In the genomic region with DNA sequence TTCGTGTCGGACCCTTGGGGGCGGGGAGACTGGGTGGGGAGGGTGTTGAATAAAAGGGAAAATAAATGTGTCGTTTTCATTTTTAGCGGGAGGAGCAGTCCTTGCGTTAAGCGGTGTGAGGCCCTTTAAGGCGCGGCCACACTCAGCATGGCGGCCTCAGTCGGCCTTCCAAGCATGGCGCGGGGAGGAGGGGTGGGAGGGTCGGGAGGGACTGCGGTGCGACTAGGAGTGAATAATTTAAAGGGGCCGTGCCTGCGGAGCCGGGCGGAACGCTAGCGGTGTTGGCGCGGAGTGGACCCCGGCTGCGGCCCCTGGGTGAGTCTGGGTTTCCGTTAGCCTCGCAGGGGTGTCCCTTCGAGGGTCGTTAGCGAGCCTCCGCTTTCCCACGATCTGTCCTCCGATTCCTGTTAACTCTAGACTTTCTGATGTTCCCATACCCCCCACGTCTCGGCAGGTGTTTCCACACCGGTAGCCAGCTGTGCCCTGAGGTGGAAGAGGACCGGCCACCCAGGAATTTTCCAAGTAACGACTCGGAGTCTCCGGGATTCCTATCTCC, we compare ENCODE assay signal across 8 cellular contexts. TPM values are rescaled to one million over a fixed set of nuclear protein-coding genes. Genes with fewer than 3 reads are reported as not detected.
DNase-seq lines count a peak whose midpoint lies in the region; ATAC-seq, FAIRE-seq and TF ChIP-seq lines count a peak whose summit lies in the region.

No MANE protein-coding gene starts in this region.

- peak; percentile 55 to 88 for DNase-seq in NCI-H446 (lab: John Stamatoyannopoulos, UW)
- peak; percentile 66 to 76 for DNase-seq in activated CD4-positive, alpha-beta T cell treated with anti-CD3 and anti-CD28 coated beads for 24 hours (ENCODE audit: low read depth in 2 of 2)
- DNase-seq in cerebellar cortex (ENCODE audit: low spot score) = peak; percentile 95
- DNase-seq in keratinocyte (ENCODE audit: low read depth, low spot score) = no peak
- DNase-seq in stimulated activated CD4-positive, alpha-beta T cell treated with anti-CD3 and anti-CD28 coated beads, Interleukin-12 subunit alpha, Interleukin-12 subunit beta, amount 100 ng/mL, for 4 hours = peak; percentile 78

- POLR2A ChIA-PET in HEK293 (lab: Yijun Ruan, JAX) = interaction anchor here (0.6 to 3.4 kb wide), 5 partner anchors 7 to 154 kb away, joined by 3 to 27 read pairs (median 4); a partner anchor contains a TSS

- peaks cover 1% of the 10 kb centered on the region for H3K79me2 ChIP-seq in keratinocyte (ENCODE audit: control insufficient read depth, insufficient read depth, low read length)

- H3K9me3 ChIP-seq in BLaER1 (no peaks in the 10 kb centered on the region), HEK293 (ENCODE audit: control insufficient read depth, insufficient read depth, low read depth, low read length) (no peaks in the 10 kb centered on the region), keratinocyte (ENCODE audit: control insufficient read depth, low read depth, low read length) (no peaks in the 10 kb centered on the region)

- no peak for ATAC-seq in HG03039 (IDR thresholded peaks at IDR 0.05; ENCODE audit: unreplicated experiment)

- H3K4me1 ChIP-seq in BLaER1 (peaks cover 22% of the 10 kb centered on the region), HEK293 (ENCODE audit: control insufficient read depth, insufficient read depth, low read length) (no peaks in the 10 kb centered on the region), keratinocyte (ENCODE audit: control insufficient read depth, extremely low read depth, insufficient read depth, low read length) (peaks cover 6% of the 10 kb centered on the region)

- dilution Hi-C loops in keratinocyte (cut with MboI; ENCODE audit: extremely low pct_ligation_motif_present, low sequenced_read_pairs) = no loop called here

- TF ChIP-seq CTCF in HEK293 (tag by site-specific recombination; IDR thresholded peaks at IDR 0.05) (no peak), keratinocyte (optimal IDR thresholded peaks at IDR 0.05 in 1 of 3, IDR thresholded peaks at IDR 0.05 in 1 of 3, conservative IDR thresholded peaks at IDR 0.05 in 1 of 3; ENCODE audit: extremely low read depth in 1 of 3, insufficient read depth in 2 of 3, low read length in 3 of 3) (no peak)

- CTCF ChIA-PET in HEK293 (lab: Yijun Ruan, JAX) = interaction anchor here (0.6 to 1.1 kb wide), 3 partner anchors 34 to 273 kb away, joined by 3 to 4 read pairs (median 3); no protein-coding TSS in a partner anchor

- H2AFZ ChIP-seq in keratinocyte (ENCODE audit: control insufficient read depth, low read length) = peak overlapping the region; percentile 78

- H3K9ac ChIP-seq in BLaER1 = peak overlapping the region; percentile 82
- peak overlapping the region; percentile 73 for H3K9ac ChIP-seq in keratinocyte (ENCODE audit: control insufficient read depth, extremely low read depth, insufficient read depth, low read length)

- peak overlapping the region; percentile 95 for H3K4me3 ChIP-seq in BLaER1
- H3K4me3 ChIP-seq in HEK293 (ENCODE audit: low read depth, low read length) = peak overlapping the region; percentile 82
- H3K4me3 ChIP-seq in keratinocyte (ENCODE audit: control insufficient read depth in 2 of 3, extremely low read depth in 1 of 3, insufficient read depth in 2 of 3, low read depth in 1 of 3, low read length in 3 of 3) = peak overlapping the region; percentile 89 to 98 (median 89)

- H3K4me2 ChIP-seq in BLaER1 (peak overlapping the region; percentile 99), keratinocyte (ENCODE audit: control insufficient read depth, extremely low read depth, insufficient read depth, low read depth, low read length) (peak overlapping the region; percentile 85)

- no peaks in the 10 kb centered on the region for H3K9me1 ChIP-seq in keratinocyte (ENCODE audit: control insufficient read depth, extremely low read depth, insufficient read depth, low read length)

- H4K20me1 ChIP-seq in BLaER1 (no peaks in the 10 kb centered on the region), keratinocyte (ENCODE audit: control insufficient read depth, extremely low read depth, insufficient read depth, low read length) (no peaks in the 10 kb centered on the region)

- H3K27me3 ChIP-seq in BLaER1 = no peaks in the 10 kb centered on the region
- H3K27me3 ChIP-seq in keratinocyte (ENCODE audit: control insufficient read depth, extremely low read depth, insufficient read depth, low read length) = no peaks in the 10 kb centered on the region

- H3K27ac ChIP-seq in BLaER1 (peak overlapping the region; percentile 65), HEK293 (ENCODE audit: extremely low read depth, low read depth, low read length) (peak overlapping the region; percentile 39; the same call in 1 of the 2 replicates), keratinocyte (ENCODE audit: control insufficient read depth, insufficient read depth, low read length) (peak overlapping the region; percentile 62)

- H3K36me3 ChIP-seq in BLaER1 (peaks cover 38% of the 10 kb centered on the region), HEK293 (ENCODE audit: control insufficient read depth in 2 of 2, insufficient read depth in 1 of 2, low read length in 2 of 2) (peaks cover 0 to 22% of the 10 kb centered on the region in 2 experiments; a peak in 2 of 3 replicates), keratinocyte (ENCODE audit: control insufficient read depth in 2 of 2, extremely low read depth in 1 of 2, insufficient read depth in 2 of 2, low read length in 2 of 2) (peaks cover 0 to 17% of the 10 kb centered on the region in 2 experiments)

- FAIRE-seq in keratinocyte (lab: Jason Lieb, UNC) = no peak

TF ChIP-seq in HEK293, 187 proteins besides CTCF, POLR2A, EP300 and RAD21 (continues in another document):
- peak; percentile 88 for TF ChIP-seq YY1 (tag by site-specific recombination; IDR thresholded peaks at IDR 0.05)
- TF ChIP-seq ZNF202 (tag by site-specific recombination; IDR thresholded peaks at IDR 0.05; ENCODE audit: borderline replicate concordance) = no peak
- TF ChIP-seq TCF7L2 (IDR thresholded peaks at IDR 0.05; ENCODE audit: borderline replicate concordance, low read depth, low read length) = no peak
- peak; percentile 46 for TF ChIP-seq SP2 (tag by site-specific recombination; IDR thresholded peaks at IDR 0.05)
- 0 out of 2 replicates have a peak, but pooled peaks have one; percentile 21 for TF ChIP-seq KLF8 (tag by site-specific recombination; IDR thresholded peaks at IDR 0.05)
- TF ChIP-seq ZFP69B (tag by site-specific recombination; IDR thresholded peaks at IDR 0.05) = peak; percentile 99
- no peak for TF ChIP-seq KLF9 (tag by site-specific recombination; IDR thresholded peaks at IDR 0.05; ENCODE audit: low read depth)
- no peak for TF ChIP-seq GLI4 (tag by site-specific recombination; IDR thresholded peaks at IDR 0.05)
- TF ChIP-seq, protein P1, sequence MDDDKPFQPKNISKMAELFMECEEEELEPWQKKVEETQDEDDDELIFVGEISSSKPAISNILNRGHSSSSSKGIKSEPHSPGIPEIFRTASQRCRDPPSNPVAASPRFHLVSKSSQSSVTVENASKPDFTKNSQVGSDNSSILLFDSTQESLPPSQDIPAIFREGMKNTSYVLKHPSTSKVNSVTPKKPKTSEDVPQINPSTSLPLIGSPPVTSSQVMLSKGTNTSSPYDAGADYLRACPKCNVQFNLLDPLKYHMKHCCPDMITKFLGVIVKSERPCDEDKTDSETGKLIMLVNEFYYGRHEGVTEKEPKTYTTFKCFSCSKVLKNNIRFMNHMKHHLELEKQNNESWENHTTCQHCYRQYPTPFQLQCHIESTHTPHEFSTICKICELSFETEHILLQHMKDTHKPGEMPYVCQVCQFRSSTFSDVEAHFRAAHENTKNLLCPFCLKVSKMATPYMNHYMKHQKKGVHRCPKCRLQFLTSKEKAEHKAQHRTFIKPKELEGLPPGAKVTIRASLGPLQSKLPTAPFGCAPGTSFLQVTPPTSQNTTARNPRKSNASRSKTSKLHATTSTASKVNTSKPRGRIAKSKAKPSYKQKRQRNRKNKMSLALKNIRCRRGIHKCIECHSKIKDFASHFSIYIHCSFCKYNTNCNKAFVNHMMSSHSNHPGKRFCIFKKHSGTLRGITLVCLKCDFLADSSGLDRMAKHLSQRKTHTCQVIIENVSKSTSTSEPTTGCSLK (tag by site-specific recombination; IDR thresholded peaks at IDR 0.05) = no peak

RNA-seq across cellular contexts. Expression of a gene that starts 1.5 kb away (rescaled TPM):
- 22.4 to 40.0 TPM (median 33.1 TPM) in 3 replicates for polyA plus RNA-seq in keratinocyte
- polyA plus RNA-seq in keratinocyte (2011; ENCODE audit: low read depth) = 48.9 TPM
- 14.2 and 33.3 TPM in 2 replicates for polyA plus RNA-seq in keratinocyte (2011; cell fraction: cytosol; rRNA removed)
- polyA plus RNA-seq in keratinocyte (2011; cell fraction: nucleus; rRNA removed) = 103 and 119 TPM in 2 replicates
- 51.8 and 72.6 TPM in 2 replicates for polyA plus RNA-seq in keratinocyte (2012; ENCODE audit: low replicate concordance)
- polyA minus RNA-seq in keratinocyte = 44.1 to 127 TPM (median 58.7 TPM) in 3 replicates
- 151 TPM for polyA minus RNA-seq in keratinocyte (2011; cell fraction: cytosol; rRNA and poly(A)+ RNA removed)
- polyA minus RNA-seq in keratinocyte (2011; cell fraction: nucleus; rRNA and poly(A)+ RNA removed) = 148 and 178 TPM in 2 replicates

RNA-seq across cellular contexts. Expression of a gene that starts 11.6 kb away (rescaled TPM):
- polyA plus RNA-seq in keratinocyte = 14.0 to 36.0 TPM (median 15.5 TPM) in 3 replicates
- polyA plus RNA-seq in keratinocyte (2011; ENCODE audit: low read depth) = 10.8 TPM
- 12.0 and 20.2 TPM in 2 replicates for polyA plus RNA-seq in keratinocyte (2011; cell fraction: cytosol; rRNA removed)
- 41.1 and 43.9 TPM in 2 replicates for polyA plus RNA-seq in keratinocyte (2011; cell fraction: nucleus; rRNA removed)
- 11.9 and 14.5 TPM in 2 replicates for polyA plus RNA-seq in keratinocyte (2012; ENCODE audit: low replicate concordance)
- polyA minus RNA-seq in keratinocyte = 32.7 to 52.6 TPM (median 51.8 TPM) in 3 replicates
- polyA minus RNA-seq in keratinocyte (2011; cell fraction: cytosol; rRNA and poly(A)+ RNA removed) = 29.5 TPM
- 12.1 and 18.9 TPM in 2 replicates for polyA minus RNA-seq in keratinocyte (2011; cell fraction: nucleus; rRNA and poly(A)+ RNA removed)

RNA-seq across cellular contexts. Expression of a gene that starts 18.1 kb away (rescaled TPM):
- 8.5 to 15.9 TPM (median 10.0 TPM) in 3 replicates for polyA plus RNA-seq in keratinocyte
- 0.91 TPM for polyA plus RNA-seq in keratinocyte (2011; ENCODE audit: low read depth)
- 9.9 and 18.9 TPM in 2 replicates for polyA plus RNA-seq in keratinocyte (2011; cell fraction: cytosol; rRNA removed)
- 5.9 and 7.7 TPM in 2 replicates for polyA plus RNA-seq in keratinocyte (2011; cell fraction: nucleus; rRNA removed)
- polyA plus RNA-seq in keratinocyte (2012; ENCODE audit: low replicate concordance) = 8.9 and 16.6 TPM in 2 replicates
- 7.0 to 32.7 TPM (median 8.7 TPM) in 3 replicates for polyA minus RNA-seq in keratinocyte
- polyA minus RNA-seq in keratinocyte (2011; cell fraction: cytosol; rRNA and poly(A)+ RNA removed) = 29.5 TPM
- polyA minus RNA-seq in keratinocyte (2011; cell fraction: nucleus; rRNA and poly(A)+ RNA removed) = 2.9 and 3.4 TPM in 2 replicates

RNA-seq across cellular contexts. Expression of a gene that starts 45.2 kb away (rescaled TPM):
- 1.1 to 2.7 TPM (median 1.3 TPM) in 3 replicates for polyA plus RNA-seq in keratinocyte
- 0.46 TPM for polyA plus RNA-seq in keratinocyte (2011; ENCODE audit: low read depth)
- 0.75 and 2.6 TPM in 2 replicates for polyA plus RNA-seq in keratinocyte (2011; cell fraction: cytosol; rRNA removed)
- polyA plus RNA-seq in keratinocyte (2011; cell fraction: nucleus; rRNA removed) = 1.0 and 1.9 TPM in 2 replicates
- 1.5 and 2.2 TPM in 2 replicates for polyA plus RNA-seq in keratinocyte (2012; ENCODE audit: low replicate concordance)
- 0.45 to 3.2 TPM (median 0.99 TPM) in 3 replicates for polyA minus RNA-seq in keratinocyte
- 4.0 TPM for polyA minus RNA-seq in keratinocyte (2011; cell fraction: cytosol; rRNA and poly(A)+ RNA removed)
- 0.84 and 1.2 TPM in 2 replicates for polyA minus RNA-seq in keratinocyte (2011; cell fraction: nucleus; rRNA and poly(A)+ RNA removed)
